In genomic region chr16:50079741-50080140, GRCh38 we compare ENCODE assay signal across 24 cellular contexts.
"Had no signal": no experiment of that assay in that cellular context is flagged by ENCODE, and none has a peak within 500 bp of the region (broad histone marks: within the 10 kb centered on the region; RNA-seq: fewer than 3 reads in every experiment).

No MANE protein-coding gene starts in this region.

- ATAC-seq: left cardiac atrium; pancreas; psoas muscle; right cardiac atrium; stimulated activated naive CD8-positive, alpha-beta T cell treated with anti-CD3 and anti-CD28 coated beads, Interleukin-15, Interleukin-2, amounts not matched to agents 100 U/mL and 50 U/mL, for 24 hours had no signal

- H3K27me3 ChIP-seq: pancreas, upper lobe of left lung had no signal

- H3K4me1 ChIP-seq: pancreas, psoas muscle had no signal

- FAIRE-seq: endometrium, frontal cortex, islet of Langerhans, pancreas had no signal

- H3K4me3 Mint-ChIP-seq: nephron progenitor cell; T-helper 2 cell treated with Interferon-gamma antibody and Interleukin-4, amounts not matched to agents 5 μg/mL and 100 μg/mL, for 36 hours had no signal

- H3K4me3 ChIP-seq: pancreas, psoas muscle, upper lobe of left lung had no signal

- H3K9me3 Mint-ChIP-seq: nephron progenitor cell; T-helper 2 cell treated with Interferon-gamma antibody and Interleukin-4, amounts not matched to agents 5 μg/mL and 100 μg/mL, for 36 hours had no signal

- H3K4me1 Mint-ChIP-seq: nephron progenitor cell had no signal

- H3K9me3 ChIP-seq: pancreas, psoas muscle, upper lobe of left lung had no signal

- DNase-seq: activated CD8-positive, alpha-beta memory T cell treated with anti-CD3 and anti-CD28 coated beads for 24 hours; activated CD8-positive, alpha-beta memory T cell treated with anti-CD3 and anti-CD28 coated beads, Interleukin-2, amount 50 U/mL, for 4 hours; activated effector memory CD4-positive, alpha-beta T cell treated with Interleukin-2 at 50 U/mL for 16 hours; activated naive CD4-positive, alpha-beta T cell treated with anti-CD3 and anti-CD28 coated beads, Interleukin-2, amount 50 U/mL, for 16 hours; activated T-cell treated with anti-CD3 and anti-CD28 coated beads, Interleukin-2, amount 50 U/mL, for 48 hours; aorta; cerebellar nuclear complex; effector CD4-positive, alpha-beta T cell; erythroblast; left cardiac atrium; mesenchymal stem cell; nephron progenitor cell; pancreas; psoas muscle; right cardiac atrium; stimulated activated CD4-positive, alpha-beta T cell treated with anti-CD3 and anti-CD28 coated beads, Interleukin-4, amount 100 ng/mL, for 24 hours; stimulated activated naive CD8-positive, alpha-beta T cell treated with anti-CD3 and anti-CD28 coated beads, Interleukin-15, Interleukin-2, amounts not matched to agents 100 U/mL and 50 U/mL, for 24 hours; SW 1271; upper lobe of left lung; WERI-Rb-1 had no signal

- H3K27ac ChIP-seq: pancreas, psoas muscle, upper lobe of left lung, WERI-Rb-1 had no signal

- H3K27ac Mint-ChIP-seq: T-helper 2 cell treated with Interferon-gamma antibody and Interleukin-4, amounts not matched to agents 5 μg/mL and 100 μg/mL, for 36 hours had no signal
